8 cellular contexts compared by ENCODE assay signal in the genomic region with DNA sequence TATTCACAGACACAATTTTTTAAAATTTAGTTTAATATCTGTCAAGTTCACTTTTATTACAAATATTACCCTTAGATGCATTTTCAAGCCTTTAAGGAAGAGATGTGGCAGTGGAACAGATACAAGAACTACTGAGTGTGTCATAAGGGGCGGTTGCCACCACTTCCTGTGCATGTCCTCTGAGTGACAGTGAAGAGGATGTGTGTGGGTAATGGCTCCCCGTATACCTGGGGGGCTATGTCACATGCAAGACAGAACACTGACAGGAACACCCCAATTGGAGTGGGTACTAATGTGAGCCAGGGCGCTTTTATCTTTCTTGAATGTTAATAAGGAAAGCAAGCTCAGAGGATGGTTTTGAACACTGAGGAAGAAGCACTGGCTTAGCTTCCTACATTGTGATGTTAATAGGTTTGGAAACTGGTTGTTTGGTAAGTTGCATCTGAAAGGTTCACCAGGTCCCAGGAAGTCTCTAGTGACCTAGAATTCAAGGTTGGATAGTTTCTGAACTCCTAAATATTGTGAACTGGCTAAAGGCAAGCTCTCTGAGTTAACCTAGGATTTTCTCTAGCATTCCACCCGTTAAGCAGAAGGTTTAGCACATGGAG.
DNase-seq lines count a peak whose midpoint lies in the region; ATAC-seq and TF ChIP-seq lines count a peak whose summit lies in the region.

No MANE protein-coding gene starts in this region.

- H3K9me2 ChIP-seq in SU-DHL-6 (replicated peaks; ENCODE audit: insufficient read depth, low read length) (no peaks in the 10 kb centered on the region), hepatocyte (replicated peaks; ENCODE audit: insufficient read depth) (no peaks in the 10 kb centered on the region)

- ATAC-seq in GM18508 (IDR thresholded peaks at IDR 0.05; ENCODE audit: insufficient read depth, unreplicated experiment), result peak; percentile 87
- ATAC-seq in HG02840 (IDR thresholded peaks at IDR 0.05; ENCODE audit: low FRiP score, unreplicated experiment), result peak; percentile 82
- ATAC-seq in activated naive CD4-positive, alpha-beta T cell treated with anti-CD3 and anti-CD28 coated beads, Interleukin-2, amount 50 U/mL, for 72 hours, result peak; percentile 74 to 84

- no peaks in the 10 kb centered on the region for H3F3A ChIP-seq in SU-DHL-6 (ENCODE audit: insufficient read depth)

- H3K36me3 Mint-ChIP-seq in activated naive CD4-positive, alpha-beta T cell treated with anti-CD3 and anti-CD28 coated beads, Interleukin-2, amount 50 U/mL, for 72 hours, result peaks cover 0 to 23% of the 10 kb centered on the region in 2 donors

- no peaks in the 10 kb centered on the region for H3K4me1 ChIP-seq in hepatocyte (ENCODE audit: insufficient read depth)

- peaks cover 3 to 11% of the 10 kb centered on the region in 2 donors for H3K9me3 Mint-ChIP-seq in activated naive CD4-positive, alpha-beta T cell treated with anti-CD3 and anti-CD28 coated beads, Interleukin-2, amount 50 U/mL, for 72 hours

- H3K27me3 ChIP-seq in SU-DHL-6 (ENCODE audit: low read length), result no peaks in the 10 kb centered on the region
- H3K27me3 ChIP-seq in hepatocyte, result no peaks in the 10 kb centered on the region

- H3K4me2 ChIP-seq in SU-DHL-6 (ENCODE audit: low read depth, low read length, poor library complexity, severe bottlenecking), result no peak overlapping the region
- H3K4me2 ChIP-seq in hepatocyte, result no peak overlapping the region

- no peak overlapping the region for H3K9ac ChIP-seq in SU-DHL-6 (ENCODE audit: low read length)

- no peak overlapping the region for H3K27ac ChIP-seq in SU-DHL-6 (ENCODE audit: low read depth, low read length)
- no peak overlapping the region for H3K27ac ChIP-seq in hepatocyte

- 87% methylated on average over 4 of the region's 4 CpGs for WGBS in hepatocyte (ENCODE audit: low lambda C conversion rate, missing lambda C conversion rate)

- H3K4me3 ChIP-seq in SU-DHL-6 (ENCODE audit: insufficient read depth, low read length, poor library complexity, severe bottlenecking) (no peak overlapping the region), hepatocyte (no peak overlapping the region)

- H4K20me1 ChIP-seq in SU-DHL-6 (ENCODE audit: low read depth, low read length) (no peaks in the 10 kb centered on the region), hepatocyte (ENCODE audit: insufficient read depth, poor library complexity, severe bottlenecking) (no peaks in the 10 kb centered on the region)

- TF ChIP-seq CTCF in SU-DHL-6 (IDR thresholded peaks at IDR 0.05; ENCODE audit: insufficient read depth, low read length, poor library complexity, severe bottlenecking), result no peak
- TF ChIP-seq CTCF in GM13977 (IDR thresholded peaks at IDR 0.05; ENCODE audit: extremely low read depth, insufficient read depth, missing control alignments), result no peak
- TF ChIP-seq CTCF in hepatocyte (IDR thresholded peaks at IDR 0.05; ENCODE audit: poor library complexity), result no peak

- H3K36me3 ChIP-seq in SU-DHL-6 (ENCODE audit: low read length), result no peaks in the 10 kb centered on the region
- no peaks in the 10 kb centered on the region for H3K36me3 ChIP-seq in hepatocyte (replicated peaks; ENCODE audit: insufficient read depth, low read depth)

- H3K27ac Mint-ChIP-seq in activated naive CD4-positive, alpha-beta T cell treated with anti-CD3 and anti-CD28 coated beads, Interleukin-2, amount 50 U/mL, for 72 hours, result peak overlapping the region; percentile 62 to 83

- H2AFZ ChIP-seq in SU-DHL-6 (ENCODE audit: low read depth, low read length, severe bottlenecking), result peak overlapping the region; percentile 25
- no peak overlapping the region for H2AFZ ChIP-seq in hepatocyte

- H3K79me2 ChIP-seq in SU-DHL-6 (ENCODE audit: insufficient read depth, low read length), result no peaks in the 10 kb centered on the region
- H3K79me2 ChIP-seq in hepatocyte, result no peaks in the 10 kb centered on the region

- H3K9me3 ChIP-seq in SU-DHL-6 (ENCODE audit: insufficient read depth, low read length) (no peaks in the 10 kb centered on the region), hepatocyte (ENCODE audit: low read depth) (no peaks in the 10 kb centered on the region)

- in situ Hi-C loops in GM13977 (cut with MboI; ENCODE audit: low pct_unique_long_range_greater_than_20kb, low sequenced_read_pairs, unreplicated experiment), result no loop called here

- DNase-seq in activated naive CD4-positive, alpha-beta T cell treated with anti-CD3 and anti-CD28 coated beads, Interleukin-2, amount 50 U/mL, for 72 hours (ENCODE audit: low spot score in 2 of 2), result peak in 1 of 2 donors; percentile 38
- peak; percentile 62 for DNase-seq in stimulated activated CD8-positive, alpha-beta memory T cell treated with anti-CD3 and anti-CD28 coated beads, Interleukin-7, amount 100 ng/mL, for 4 hours (ENCODE audit: low read depth in 2 of 2)
- DNase-seq in COR-L47 (lab: John Stamatoyannopoulos, UW) (no peak), GM13977 (ENCODE audit: low spot score) (no peak), hepatocyte (ENCODE audit: low spot score) (no peak)

Comparison
In these comparisons a context has a peak if more than half of its experiments do, and no peak if none do; other contexts are left out.
1. DNase-seq: peak in stimulated activated CD8-positive, alpha-beta memory T cell treated with anti-CD3 and anti-CD28 coated beads, Interleukin-7, amount 100 ng/mL, for 4 hours (2 of 2); none in COR-L47 (single experiment), GM13977 (single experiment) and hepatocyte (single experiment).
2. Peak in every context shown above with its lines, with median percentiles within 50 percentile points of each other: ATAC-seq.